In genomic region chr16:89341697-89342694, GRCh38 we compare ENCODE assay signal across 1 cellular context.
TF ChIP-seq lines count a peak whose summit lies in the region.

No MANE protein-coding gene starts in this region.

TF ChIP-seq in SK-N-SH, 30 proteins besides CTCF, POLR2A, EP300 and RAD21 (continued from another document):
- TF ChIP-seq REST (IDR thresholded peaks at IDR 0.05; ENCODE audit: low read depth, low read length): no peak
- TF ChIP-seq MAX (IDR thresholded peaks at IDR 0.05; ENCODE audit: low read depth): no peak
- TF ChIP-seq PBX3 (IDR thresholded peaks at IDR 0.05): no peak
- no peak for TF ChIP-seq TAF1 (IDR thresholded peaks at IDR 0.05; ENCODE audit: borderline replicate concordance, low read depth, low read length)
- no peak for TF ChIP-seq YY1 (IDR thresholded peaks at IDR 0.05; ENCODE audit: low read depth)
- no peak for TF ChIP-seq MEF2A (IDR thresholded peaks at IDR 0.05; ENCODE audit: borderline replicate concordance, low read depth)
- TF ChIP-seq POLR2AphosphoS5 (IDR thresholded peaks at IDR 0.05; ENCODE audit: low read depth, low read length): no peak
- no peak for TF ChIP-seq FOSL2 (IDR thresholded peaks at IDR 0.05; ENCODE audit: borderline replicate concordance, low read depth)
- TF ChIP-seq ELF1 (IDR thresholded peaks at IDR 0.05): no peak
- no peak for TF ChIP-seq FOXJ3 (CRISPR knock-in tag; IDR thresholded peaks at IDR 0.05)
TF ChIP-seq in SK-N-SH: peak in this region for 0.
